ENCODE assay signal across 8 cellular contexts in the genomic region with DNA sequence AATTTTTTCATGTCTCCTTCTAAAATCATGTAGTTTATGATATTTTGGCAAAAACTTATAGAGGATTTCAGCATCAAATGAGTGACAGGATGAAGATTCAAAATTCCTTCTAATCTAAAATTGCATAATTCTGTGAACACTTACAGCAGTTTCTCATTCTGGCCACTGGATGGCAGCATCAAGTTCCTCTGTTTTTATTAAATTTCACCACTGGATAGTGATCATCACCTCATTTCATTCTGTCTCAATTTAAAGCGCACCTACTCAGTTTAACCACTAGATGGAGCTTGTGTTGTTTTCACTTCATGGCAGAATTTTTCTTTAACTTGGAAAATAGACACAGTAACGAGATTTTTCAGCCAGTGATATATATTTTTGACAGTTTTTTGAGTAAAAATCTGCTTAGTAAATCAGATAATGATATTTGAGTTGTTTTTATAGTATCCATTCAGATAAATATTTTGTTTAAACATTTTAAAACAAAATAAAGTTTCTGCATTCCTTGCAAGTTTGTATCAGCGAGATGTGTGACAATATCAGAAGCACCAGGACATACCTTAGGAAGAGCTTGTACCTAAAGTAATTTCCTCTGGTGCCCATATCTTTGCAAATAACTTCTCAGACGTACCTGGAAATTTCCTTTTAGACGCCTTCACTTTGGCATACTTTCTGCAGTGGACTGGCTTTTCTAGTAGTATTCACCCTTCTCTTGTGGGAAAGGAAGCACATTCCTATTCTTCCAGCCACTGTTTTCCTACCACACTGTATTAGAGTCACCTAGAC.
A peak's percentile ranks its signal among the peaks of the same experiment; 100 is the strongest.
DNase-seq lines count a peak whose midpoint lies in the region; ATAC-seq and TF ChIP-seq lines count a peak whose summit lies in the region.

No MANE protein-coding gene starts in this region.

- H3K9me3 ChIP-seq in SK-N-MC (ENCODE audit: low read depth, low read length) (no peaks in the 10 kb centered on the region), left ventricle myocardium inferior (replicated peaks) (no peaks in the 10 kb centered on the region)

- H3K4me1 ChIP-seq in left ventricle myocardium inferior = no peaks in the 10 kb centered on the region

- peak overlapping the region; percentile 64 for H3K9ac ChIP-seq in SK-N-MC (ENCODE audit: insufficient read length)

- H3K27ac ChIP-seq in SK-N-MC = peak overlapping the region; percentile 90
- H3K27ac ChIP-seq in left ventricle myocardium inferior (replicated peaks) = no peak overlapping the region

- H3K4me3 ChIP-seq in SK-N-MC (peak overlapping the region; percentile 46), left ventricle myocardium inferior (no peak overlapping the region), skeletal muscle cell (ENCODE audit: low read depth, low read length) (no peak overlapping the region)

- DNase-seq in Right ventricle myocardium inferior (ENCODE audit: missing footprints) (no peak), cardiac septum (ENCODE audit: low spot score) (no peak), NCI-H1105 treated with DMSO at 0.1 percent for 48 hours (lab: John Stamatoyannopoulos, UW) (peak; percentile 89), SK-N-MC (ENCODE audit: low read depth, low spot score) (peak; percentile 91), left ventricle myocardium inferior (no peak), skeletal muscle cell (ENCODE audit: low read depth) (peak; percentile 31)
- peak; percentile 10 for DNase-seq in activated naive CD8-positive, alpha-beta T cell treated with anti-CD3 and anti-CD28 coated beads, Interleukin-2, amount 50 U/mL, for 16 hours (ENCODE audit: low read depth, low spot score)

- H3K27me3 ChIP-seq in left ventricle myocardium inferior (ENCODE audit: low read depth) = peaks cover 3% of the 10 kb centered on the region

- no peaks in the 10 kb centered on the region for H3K36me3 ChIP-seq in SK-N-MC (ENCODE audit: insufficient read depth, low read length)
- H3K36me3 ChIP-seq in left ventricle myocardium inferior = no peaks in the 10 kb centered on the region

- TF ChIP-seq CTCF in left ventricle myocardium inferior (IDR thresholded peaks at IDR 0.05; ENCODE audit: borderline replicate concordance) = peak; percentile 99

- ATAC-seq in Right ventricle myocardium inferior (peak; percentile 84), HG02798 (IDR thresholded peaks at IDR 0.05; ENCODE audit: poor library complexity, unreplicated experiment) (peak; percentile 91)

- intact Hi-C loops in Right ventricle myocardium inferior (cut with DNase I) = no loop called here
- intact Hi-C loops in cardiac septum (cut with DNase I) = loop anchor here (10.0 kb wide), 1 partner anchor 220 kb away; no protein-coding TSS in a partner anchor
- intact Hi-C loops in left ventricle myocardium inferior (cut with micrococcal nuclease) = no loop called here

Comparison
In these comparisons a context has a peak if more than half of its experiments do, and no peak if none do; other contexts are left out.
1. DNase-seq: peak in NCI-H1105 treated with DMSO at 0.1 percent for 48 hours (single experiment), SK-N-MC (single experiment), activated naive CD8-positive, alpha-beta T cell treated with anti-CD3 and anti-CD28 coated beads, Interleukin-2, amount 50 U/mL, for 16 hours (single experiment) and skeletal muscle cell (single experiment); none in Right ventricle myocardium inferior (single experiment), cardiac septum (single experiment) and left ventricle myocardium inferior (single experiment).